In genomic region chr13:28301839-28302238, GRCh38 we compare ENCODE assay signal across 24 cellular contexts.
"Had no signal": no experiment of that assay in that cellular context is flagged by ENCODE, and none has a peak within 500 bp of the region (broad histone marks: within the 10 kb centered on the region; RNA-seq: fewer than 3 reads in every experiment).

No MANE protein-coding gene starts in this region.

- H3K27ac ChIP-seq: coronary artery, suprapubic skin, transverse colon, uterus, WERI-Rb-1 had no signal

- H3K27me3 Mint-ChIP-seq: activated CD4-positive, alpha-beta T cell treated with anti-CD3 and anti-CD28 coated beads for 36 hours; activated T-helper 17 cell treated with anti-CD3 and anti-CD28 coated beads, Interleukin-2, amount 50 U/mL, for 72 hours; central memory CD8-positive, alpha-beta T cell had no signal

- H3K4me3 Mint-ChIP-seq: activated CD4-positive, alpha-beta T cell treated with anti-CD3 and anti-CD28 coated beads for 36 hours; activated T-helper 17 cell treated with anti-CD3 and anti-CD28 coated beads, Interleukin-2, amount 50 U/mL, for 72 hours; central memory CD8-positive, alpha-beta T cell; nephron had no signal

- H3K9me3 Mint-ChIP-seq: activated T-helper 17 cell treated with anti-CD3 and anti-CD28 coated beads, Interleukin-2, amount 50 U/mL, for 72 hours; central memory CD8-positive, alpha-beta T cell; nephron had no signal

- H3K4me3 ChIP-seq: coronary artery, lung, suprapubic skin, transverse colon, uterus had no signal

- H3K27me3 ChIP-seq: suprapubic skin, transverse colon, uterus had no signal

- H3K27ac Mint-ChIP-seq: activated CD4-positive, alpha-beta T cell treated with anti-CD3 and anti-CD28 coated beads for 36 hours; activated T-helper 17 cell treated with anti-CD3 and anti-CD28 coated beads, Interleukin-2, amount 50 U/mL, for 72 hours had no signal

- DNase-seq: activated CD4-positive, alpha-beta T cell treated with anti-CD3 and anti-CD28 coated beads for 36 hours; activated CD4-positive, alpha-beta T cell treated with anti-CD3 and anti-CD28 coated beads, Interleukin-2, amount 50 U/mL, for 48 hours; activated naive CD4-positive, alpha-beta T cell; activated T-cell treated with anti-CD3 and anti-CD28 coated beads for 4 hours; aorta; effector CD8-positive, alpha-beta T cell; foreskin fibroblast; hypothalamus; kidney; midbrain; nucleus accumbens; stimulated activated CD4-positive, alpha-beta T cell treated with anti-CD3 and anti-CD28 coated beads, Interleukin-2, amount 100 ng/mL, for 24 hours; stimulated activated naive CD4-positive, alpha-beta T cell treated with Interleukin-2 at 50 U/mL for 16 hours; SW 1271; transverse colon; uterus; WERI-Rb-1 had no signal

- H3K4me1 ChIP-seq: suprapubic skin, transverse colon, uterus had no signal

- H3K36me3 ChIP-seq: suprapubic skin, transverse colon, uterus, WERI-Rb-1 had no signal

- H3K9me3 ChIP-seq: suprapubic skin, transverse colon, uterus had no signal

- ATAC-seq: activated CD4-positive, alpha-beta T cell treated with anti-CD3 and anti-CD28 coated beads for 36 hours; activated T-helper 17 cell treated with anti-CD3 and anti-CD28 coated beads, Interleukin-2, amount 50 U/mL, for 72 hours; left lobe of liver had no signal
